ENCODE assay signal across 2 cellular contexts in genomic region chr2:3389193-3389592, GRCh38.
A peak's percentile ranks its signal among the peaks of the same experiment; 100 is the strongest.
TF ChIP-seq lines count a peak whose summit lies in the region.

No MANE protein-coding gene starts in this region.

TF ChIP-seq in HepG2, 621 proteins besides CTCF, POLR2A, EP300 and RAD21:
- TF ChIP-seq TIGD3 (CRISPR knock-in tag; IDR thresholded peaks at IDR 0.05; ENCODE audit: borderline replicate concordance) (no peak), EZH2 (conservative IDR thresholded peaks at IDR 0.05; ENCODE audit: low read depth, low read length) (no peak), ZNF569 (CRISPR knock-in tag; IDR thresholded peaks at IDR 0.05; ENCODE audit: borderline replicate concordance) (no peak), ZHX2 (IDR thresholded peaks at IDR 0.05; ENCODE audit: low read depth) (no peak), ZHX2 (CRISPR knock-in tag; IDR thresholded peaks at IDR 0.05; ENCODE audit: borderline replicate concordance) (no peak), RBFOX2 (IDR thresholded peaks at IDR 0.05; ENCODE audit: low read depth, low read length) (peak; percentile 44; the same call in 1 of the 2 replicates), ZNF710 (CRISPR knock-in tag; IDR thresholded peaks at IDR 0.05; ENCODE audit: borderline replicate concordance) (no peak), AGO2 (optimal IDR thresholded peaks at IDR 0.05; ENCODE audit: low read depth, low read length) (peak; percentile 83), ONECUT2 (CRISPR knock-in tag; IDR thresholded peaks at IDR 0.05) (no peak), ZFYVE20 (CRISPR knock-in tag; IDR thresholded peaks at IDR 0.05; ENCODE audit: borderline replicate concordance, low read depth) (no peak), SNAPC5 (CRISPR knock-in tag; IDR thresholded peaks at IDR 0.05; ENCODE audit: borderline replicate concordance) (no peak), ZNF530 (CRISPR knock-in tag; IDR thresholded peaks at IDR 0.05; ENCODE audit: low read depth) (no peak), TAF15 (IDR thresholded peaks at IDR 0.05; ENCODE audit: low read depth, low read length, poor library complexity, severe bottlenecking) (peak; percentile 26), MEIS1 (CRISPR knock-in tag; IDR thresholded peaks at IDR 0.05; ENCODE audit: borderline replicate concordance) (no peak), HNRNPLL (IDR thresholded peaks at IDR 0.05; ENCODE audit: low read depth, low read length, poor library complexity, severe bottlenecking) (peak; percentile 16), AKAP8 (CRISPR knock-in tag; IDR thresholded peaks at IDR 0.05) (no peak), ZNF468 (CRISPR knock-in tag; IDR thresholded peaks at IDR 0.05) (no peak)

TF ChIP-seq in K562, 482 proteins besides CTCF, POLR2A, EP300 and RAD21:
- TF ChIP-seq ZNF253 (CRISPR knock-in tag; conservative IDR thresholded peaks at IDR 0.05) (no peak), POLR2G (IDR thresholded peaks at IDR 0.05; ENCODE audit: low read depth, low read length) (peak; percentile 61), RBFOX2 (IDR thresholded peaks at IDR 0.05; ENCODE audit: low read depth, low read length) (0 out of 2 replicates have a peak, but pooled peaks have one; percentile 32), GATA2 (CRISPR knock-in tag; IDR thresholded peaks at IDR 0.05) (no peak), RBM39 (optimal IDR thresholded peaks at IDR 0.05; ENCODE audit: low read depth, low read length) (no peak), ZC3H4 (CRISPR knock-in tag; IDR thresholded peaks at IDR 0.05; ENCODE audit: borderline replicate concordance) (0 out of 2 replicates have a peak, but pooled peaks have one; percentile 22), ARNT (IDR thresholded peaks at IDR 0.05) (no peak)
TF ChIP-seq in K562: peak in this region for 3.
